ENCODE assay signal across 4 cellular contexts in genomic region chr3:29804044-29804443, GRCh38.
TF ChIP-seq lines count a peak whose summit lies in the region.

No MANE protein-coding gene starts in this region.

TF ChIP-seq in HepG2, 621 proteins besides CTCF, POLR2A, EP300 and RAD21:
- TF ChIP-seq KAT8 (CRISPR knock-in tag; IDR thresholded peaks at IDR 0.05) (no peak), ZNF558 (CRISPR knock-in tag; IDR thresholded peaks at IDR 0.05; ENCODE audit: borderline replicate concordance) (no peak), PITX1 (CRISPR knock-in tag; IDR thresholded peaks at IDR 0.05) (no peak), MAFF (IDR thresholded peaks at IDR 0.05; ENCODE audit: low read depth, low read length) (peak; percentile 65), MAFK (conservative IDR thresholded peaks at IDR 0.05 in 1 of 2, IDR thresholded peaks at IDR 0.05 in 1 of 2; ENCODE audit: low read length in 2 of 2) (peak; percentile 66 to 84)

TF ChIP-seq in A549, 52 proteins besides CTCF, POLR2A, EP300 and RAD21:
- TF ChIP-seq FOSL2 (IDR thresholded peaks at IDR 0.05) (no peak), FOSL2 (CRISPR knock-in tag; IDR thresholded peaks at IDR 0.05) (no peak), EHMT2 (IDR thresholded peaks at IDR 0.05; ENCODE audit: low read depth) (no peak), NPAS2 (CRISPR knock-in tag; IDR thresholded peaks at IDR 0.05; ENCODE audit: borderline replicate concordance) (no peak), HEYL (CRISPR knock-in tag; IDR thresholded peaks at IDR 0.05) (no peak), MAFK (IDR thresholded peaks at IDR 0.05; ENCODE audit: partially characterized antibody) (peak; percentile 89), NFE2L2 (conservative IDR thresholded peaks at IDR 0.05; ENCODE audit: low read length) (no peak)

TF ChIP-seq in IMR-90, 13 proteins besides CTCF, POLR2A, EP300 and RAD21:
- no peak for TF ChIP-seq RFX5 (IDR thresholded peaks at IDR 0.05; ENCODE audit: low read depth, low read length)
- peak; percentile 80 for TF ChIP-seq MAFK (IDR thresholded peaks at IDR 0.05; ENCODE audit: low read depth, low read length)
- TF ChIP-seq ELK1 (IDR thresholded peaks at IDR 0.05; ENCODE audit: borderline replicate concordance, low read depth, low read length), result no peak
- TF ChIP-seq MAZ (IDR thresholded peaks at IDR 0.05; ENCODE audit: borderline replicate concordance, low read depth, low read length), result no peak
- no peak for TF ChIP-seq NFE2L2 (IDR thresholded peaks at IDR 0.05; ENCODE audit: low read depth, low read length)
- TF ChIP-seq CEBPB (IDR thresholded peaks at IDR 0.05; ENCODE audit: low read depth, low read length), result no peak
- no peak for TF ChIP-seq RCOR1 (IDR thresholded peaks at IDR 0.05; ENCODE audit: insufficient replicate concordance, low read length)

TF ChIP-seq in K562, 482 proteins besides CTCF, POLR2A, EP300 and RAD21:
- TF ChIP-seq ZNF316 (IDR thresholded peaks at IDR 0.05) (peak; percentile 76), SMAD3 (CRISPR knock-in tag; conservative IDR thresholded peaks at IDR 0.05) (no peak), MAFG (tag; conservative IDR thresholded peaks at IDR 0.05) (0 out of 2 replicates have a peak, but pooled peaks have one; percentile 41), C11orf30 (IDR thresholded peaks at IDR 0.05; ENCODE audit: low read depth) (peak; percentile 51; the same call in 1 of the 2 replicates), ZNF282 (CRISPR knock-in tag; IDR thresholded peaks at IDR 0.05) (no peak), MAFK (IDR thresholded peaks at IDR 0.05; ENCODE audit: low read length) (peak; percentile 50; the same call in 1 of the 2 replicates), KLF6 (CRISPR knock-in tag; IDR thresholded peaks at IDR 0.05; ENCODE audit: borderline replicate concordance) (no peak), MAFF (IDR thresholded peaks at IDR 0.05; ENCODE audit: low read length) (peak; percentile 48), SRSF1 (IDR thresholded peaks at IDR 0.05; ENCODE audit: low read depth, low read length) (no peak), ZNF551 (CRISPR knock-in tag; IDR thresholded peaks at IDR 0.05) (no peak)
- TF ChIP-seq, protein P1, sequence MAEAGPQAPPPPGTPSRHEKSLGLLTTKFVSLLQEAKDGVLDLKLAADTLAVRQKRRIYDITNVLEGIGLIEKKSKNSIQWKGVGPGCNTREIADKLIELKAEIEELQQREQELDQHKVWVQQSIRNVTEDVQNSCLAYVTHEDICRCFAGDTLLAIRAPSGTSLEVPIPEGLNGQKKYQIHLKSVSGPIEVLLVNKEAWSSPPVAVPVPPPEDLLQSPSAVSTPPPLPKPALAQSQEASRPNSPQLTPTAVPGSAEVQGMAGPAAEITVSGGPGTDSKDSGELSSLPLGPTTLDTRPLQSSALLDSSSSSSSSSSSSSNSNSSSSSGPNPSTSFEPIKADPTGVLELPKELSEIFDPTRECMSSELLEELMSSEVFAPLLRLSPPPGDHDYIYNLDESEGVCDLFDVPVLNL (CRISPR knock-in tag; IDR thresholded peaks at IDR 0.05; ENCODE audit: low read depth), result no peak
